20 cellular contexts compared by ENCODE assay signal in the genomic region with DNA sequence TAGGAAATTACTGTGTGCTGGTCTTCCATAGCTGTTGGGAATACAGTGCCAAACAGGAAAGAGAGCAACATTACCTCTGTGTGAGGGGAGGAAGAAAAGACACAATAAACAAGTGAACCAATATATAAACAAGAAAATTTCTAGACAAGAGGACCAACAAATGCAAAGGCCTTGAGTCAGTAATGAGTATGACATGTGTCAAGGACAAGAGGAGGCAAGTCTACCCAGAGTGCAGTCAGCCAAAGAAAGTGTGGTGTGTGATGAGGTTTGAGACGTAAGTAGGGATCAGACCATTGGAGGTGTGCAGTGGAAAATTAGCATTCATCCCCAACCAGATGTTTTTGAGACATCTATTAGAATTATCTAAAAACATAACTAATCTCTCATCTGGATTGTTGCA.
DNase-seq lines count a peak whose midpoint lies in the region; TF ChIP-seq lines count a peak whose summit lies in the region.
"Had no signal": no experiment of that assay in that cellular context is flagged by ENCODE, and none has a peak within 500 bp of the region (broad histone marks: within the 10 kb centered on the region; RNA-seq: fewer than 3 reads in every experiment).

No MANE protein-coding gene starts in this region.

- H3K4me1 ChIP-seq in SJSA1 (replicated peaks) = peaks cover 16% of the 10 kb centered on the region; the same call in 1 of the 2 replicates
- H3K4me1 ChIP-seq: A549 had no signal

- no peaks in the 10 kb centered on the region for H3K27me3 ChIP-seq in SJSA1 (replicated peaks)

- H3K9me3 Mint-ChIP-seq in neural crest cell = peaks cover 17% of the 10 kb centered on the region

- DNase-seq in SJSA1 (ENCODE audit: low read depth in 1 of 2, low spot score in 2 of 2) (no peak), coronary artery (ENCODE audit: low spot score) (no peak), neural crest cell (ENCODE audit: low read depth, low spot score) (no peak), NCI-H2081 (lab: John Stamatoyannopoulos, UW) (no peak), NCI-H510A (lab: John Stamatoyannopoulos, UW) (no peak), anterior cingulate cortex (lab: John Stamatoyannopoulos, UW) (no peak), COLO668 (lab: John Stamatoyannopoulos, UW; ENCODE audit: unreplicated experiment) (no peak)
- DNase-seq: COR-L47, DMS79 treated with DMSO at 0.1 percent for 48 hours, GOT3, KG1, NCI-H1092 treated with DMSO at 0.1 percent for 48 hours, NCI-H146, NCI-H2029 treated with DMSO at 0.1 percent for 48 hours, NCI-H2171, NCI-H345, NCI-H524 treated with DMSO at 0.1 percent for 48 hours, NCI-H82 had no signal

- peaks cover 57% of the 10 kb centered on the region for H3K4me1 Mint-ChIP-seq in neural crest cell
- H3K4me1 Mint-ChIP-seq: B cell had no signal

- peak overlapping the region; percentile 81 for H3K27ac Mint-ChIP-seq in neural crest cell (ENCODE audit: unreplicated experiment)
- H3K27ac Mint-ChIP-seq: B cell had no signal

- peaks cover 18% of the 10 kb centered on the region for H3K36me3 Mint-ChIP-seq in neural crest cell (ENCODE audit: low read depth)

- no peak overlapping the region for H3K4me3 Mint-ChIP-seq in neural crest cell
- H3K4me3 Mint-ChIP-seq: B cell had no signal

- H3K36me3 ChIP-seq in SJSA1 = no peaks in the 10 kb centered on the region

- no peaks in the 10 kb centered on the region for H3K9me3 ChIP-seq in SJSA1 (replicated peaks)
- H3K9me3 ChIP-seq: A549 had no signal

- H3K4me3 ChIP-seq in SJSA1 (no peak overlapping the region), coronary artery (no peak overlapping the region)
- H3K4me3 ChIP-seq: A549 had no signal

- TF ChIP-seq CTCF in coronary artery (IDR thresholded peaks at IDR 0.05) = no peak
- no peak for TF ChIP-seq CTCF in neural crest cell (conservative IDR thresholded peaks at IDR 0.05)

- H3K27me3 Mint-ChIP-seq in neural crest cell (ENCODE audit: low read depth) = no peaks in the 10 kb centered on the region
- H3K27me3 Mint-ChIP-seq: B cell had no signal

- H3K27ac ChIP-seq in SJSA1 = 0 out of 2 replicates have a peak overlapping the region, but pooled peaks have one; percentile 60
- peak overlapping the region; percentile 30 to 72 for H3K27ac ChIP-seq in coronary artery
- H3K27ac ChIP-seq: A549 had no signal
